In genomic region chr16:15143601-15144093, GRCh38 we compare ENCODE assay signal across 8 cellular contexts. TPM values are rescaled to one million over a fixed set of nuclear protein-coding genes. Genes with fewer than 3 reads are reported as not detected.
DNase-seq lines count a peak whose midpoint lies in the region; TF ChIP-seq lines count a peak whose summit lies in the region.
"Not testable (repeated sequence)": the region's sequence is repeated elsewhere in the genome, so short reads cannot be mapped to it uniquely, and the experiment has no call there.

No MANE protein-coding gene starts in this region.

- not testable (repeated sequence) for H3K27me3 ChIP-seq in esophagus squamous epithelium; skeletal muscle tissue (ENCODE audit: control insufficient read depth in 3 of 3, insufficient read depth in 3 of 3, low read length in 3 of 3); vagina

- DNase-seq in EL (peak; percentile 15), RPMI7951 (ENCODE audit: low read depth) (peak; percentile 71), astrocyte of the spinal cord (ENCODE audit: low read depth, low spot score) (peak; percentile 3), iPS-NIHi11 (ENCODE audit: low spot score) (peak; percentile 7), nephron progenitor cell (peak; percentile 9)
- DNase-seq in esophagus squamous epithelium (lab: John Stamatoyannopoulos, UW); vagina (ENCODE audit: extremely low spot score in 2 of 2): not testable (repeated sequence)

- TF ChIP-seq CTCF in astrocyte of the spinal cord (IDR thresholded peaks at IDR 0.05; ENCODE audit: low read depth, low read length); esophagus squamous epithelium (IDR thresholded peaks at IDR 0.05); nephron progenitor cell (IDR thresholded peaks at IDR 0.05); vagina (IDR thresholded peaks at IDR 0.05): not testable (repeated sequence)

- peaks cover 55 to 87% (median 68%) of the 10 kb centered on the region in 3 donors for H3K4me1 ChIP-seq in esophagus squamous epithelium
- H3K4me1 ChIP-seq in skeletal muscle tissue (ENCODE audit: control insufficient read depth in 3 of 3, insufficient read depth in 3 of 3, low read length in 3 of 3), result peaks cover 50 to 71% (median 71%) of the 10 kb centered on the region in 3 donors
- peaks cover 73% of the 10 kb centered on the region for H3K4me1 ChIP-seq in vagina

- 68% methylated on average over 11 of the region's 26 CpGs; no CpG with 5 or more reads in 1 of the 2 donors for WGBS in esophagus squamous epithelium, 2 donors

- H3K36me3 Mint-ChIP-seq in nephron progenitor cell (ENCODE audit: low read depth), result not testable (repeated sequence)

- not testable (repeated sequence) for H3K36me3 ChIP-seq in esophagus squamous epithelium; skeletal muscle tissue (ENCODE audit: control insufficient read depth in 3 of 3, insufficient read depth in 3 of 3, low read length in 3 of 3); vagina

- not testable (repeated sequence) for H3K27ac Mint-ChIP-seq in nephron progenitor cell

- peak overlapping the region in 2 of 3 donors; percentile 67 to 79 for H3K9ac ChIP-seq in skeletal muscle tissue (ENCODE audit: low read depth in 1 of 3, low read length in 3 of 3)

- TF ChIP-seq POLR2A in esophagus squamous epithelium (IDR thresholded peaks at IDR 0.05); vagina (IDR thresholded peaks at IDR 0.05): not testable (repeated sequence)

- H3K4me1 Mint-ChIP-seq in nephron progenitor cell, result peaks cover 29% of the 10 kb centered on the region

- in situ Hi-C loops in astrocyte of the spinal cord (cut with HindIII; ENCODE audit: low sequenced_read_pairs), result not testable (repeated sequence)

- not testable (repeated sequence) for H3K9me3 Mint-ChIP-seq in nephron progenitor cell

- H3K27me3 Mint-ChIP-seq in nephron progenitor cell (ENCODE audit: low read depth, poor library complexity), result not testable (repeated sequence)

- not testable (repeated sequence) for H3K4me3 Mint-ChIP-seq in nephron progenitor cell

- H3K9me3 ChIP-seq in esophagus squamous epithelium; skeletal muscle tissue (ENCODE audit: control insufficient read depth in 3 of 3, low read length in 3 of 3); vagina: not testable (repeated sequence)

- H3K4me3 ChIP-seq in astrocyte of the spinal cord (ENCODE audit: low read depth, low read length), result not testable (repeated sequence)
- H3K4me3 ChIP-seq in esophagus squamous epithelium (peak overlapping the region in 3 of 4 donors; percentile 21 to 53 (median 22)), skeletal muscle tissue (ENCODE audit: low read length in 3 of 3) (peak overlapping the region in 2 of 3 donors; percentile 52 to 57), vagina (peak overlapping the region; percentile 26 to 49)

- H3K27ac ChIP-seq in esophagus squamous epithelium, result peak overlapping the region; percentile 72 to 88 (median 86)
- H3K27ac ChIP-seq in skeletal muscle tissue (ENCODE audit: low read depth, low read length), result peak overlapping the region; percentile 70
- peak overlapping the region; percentile 92 for H3K27ac ChIP-seq in vagina

- intact Hi-C loops in esophagus squamous epithelium (cut with DNase I); vagina (cut with DNase I): not testable (repeated sequence)

RNA-seq across cellular contexts. Expression of gene RRN3, which starts 49.6 kb away (rescaled TPM):
- total RNA-seq in RPMI7951 (2014; rRNA removed; shearing (Covaris generic)), result 27.8 and 29.7 TPM in 2 replicates
- total RNA-seq in esophagus squamous epithelium (10 to 100 TPM; 14.0 to 27.8 (median 20.0) TPM), skeletal muscle tissue (26.6 TPM), vagina (24.8 TPM)
